8 cellular contexts compared by ENCODE assay signal in genomic region chr13:26050568-26051230, GRCh38. TPM values are rescaled to one million over a fixed set of nuclear protein-coding genes. Genes with fewer than 3 reads are reported as not detected.
DNase-seq lines count a peak whose midpoint lies in the region; ATAC-seq lines count a peak whose summit lies in the region.

No MANE protein-coding gene starts in this region.

- H3K9ac ChIP-seq in iPS-15b (ENCODE audit: low read depth, low read length) (no peak overlapping the region), stomach smooth muscle (ENCODE audit: low read length in 2 of 2) (no peak overlapping the region)

- H3K4me1 ChIP-seq in iPS-15b (ENCODE audit: control insufficient read depth, insufficient read depth, low read length) (peaks cover 3% of the 10 kb centered on the region), stomach smooth muscle (ENCODE audit: control insufficient read depth, insufficient read depth, low read length) (peaks cover 25% of the 10 kb centered on the region)

- CTCF ChIA-PET in activated CD8-positive, alpha-beta T cell treated with anti-CD3 and anti-CD28 coated beads, Interleukin-2, amount 10 ng/mL, durations not matched to agents 7 days and 5 days (lab: Charles Lee), result no interaction called here

- H3K4me3 ChIP-seq in iPS-15b (ENCODE audit: low read depth, low read length) (peak overlapping the region; percentile 41), stomach smooth muscle (ENCODE audit: low read length in 2 of 2) (peak overlapping the region; percentile 46 to 70)

- H3K27me3 Mint-ChIP-seq in activated CD8-positive, alpha-beta T cell treated with anti-CD3 and anti-CD28 coated beads, Interleukin-2, amount 10 ng/mL, durations not matched to agents 7 days and 5 days (ENCODE audit: low read depth), result peaks cover 35% of the 10 kb centered on the region

- peaks cover 56% of the 10 kb centered on the region for H3K27me3 ChIP-seq in iPS-15b (ENCODE audit: control insufficient read depth, insufficient read depth, low read length)
- peaks cover 38 to 44% of the 10 kb centered on the region in 2 donors for H3K27me3 ChIP-seq in stomach smooth muscle (ENCODE audit: control insufficient read depth in 1 of 2, insufficient read depth in 2 of 2, low read length in 2 of 2)

- no peak overlapping the region for H3K27ac ChIP-seq in stomach smooth muscle (ENCODE audit: low read length)

- H3K9me3 ChIP-seq in iPS-15b (ENCODE audit: control insufficient read depth, insufficient read depth, low read length) (no peaks in the 10 kb centered on the region), stomach smooth muscle (ENCODE audit: control insufficient read depth in 2 of 2, low read length in 2 of 2) (no peaks in the 10 kb centered on the region)

- H3K36me3 ChIP-seq in iPS-15b (ENCODE audit: control insufficient read depth, insufficient read depth, low read length) (peaks cover 4% of the 10 kb centered on the region), stomach smooth muscle (ENCODE audit: control insufficient read depth in 2 of 2, insufficient read depth in 2 of 2, low read length in 2 of 2) (no peaks in the 10 kb centered on the region)

- ATAC-seq in activated CD8-positive, alpha-beta T cell treated with anti-CD3 and anti-CD28 coated beads, Interleukin-2, amount 10 ng/mL, durations not matched to agents 7 days and 5 days, result peak; percentile 16
- no peak for ATAC-seq in HG03025 (IDR thresholded peaks at IDR 0.05; ENCODE audit: low FRiP score, unreplicated experiment)
- no peak for ATAC-seq in GM19452 (IDR thresholded peaks at IDR 0.05; ENCODE audit: unreplicated experiment)
- no peak for ATAC-seq in GM21390 (IDR thresholded peaks at IDR 0.05; ENCODE audit: unreplicated experiment)

- no peaks in the 10 kb centered on the region for H3K36me3 Mint-ChIP-seq in activated CD8-positive, alpha-beta T cell treated with anti-CD3 and anti-CD28 coated beads, Interleukin-2, amount 10 ng/mL, durations not matched to agents 7 days and 5 days (ENCODE audit: low read depth)

- peak; percentile 3 for DNase-seq in activated T-cell treated with anti-CD3 and anti-CD28 coated beads for 48 hours (ENCODE audit: low read depth)
- DNase-seq in activated T-cell treated with anti-CD3 and anti-CD28 coated beads for 4 hours, result no peak
- DNase-seq in activated CD8-positive, alpha-beta T cell treated with anti-CD3 and anti-CD28 coated beads, Interleukin-2, amount 10 ng/mL, durations not matched to agents 7 days and 5 days, result no peak

- peak overlapping the region; percentile 42 for H3K4me3 Mint-ChIP-seq in activated CD8-positive, alpha-beta T cell treated with anti-CD3 and anti-CD28 coated beads, Interleukin-2, amount 10 ng/mL, durations not matched to agents 7 days and 5 days

- POLR2A ChIA-PET in activated CD8-positive, alpha-beta T cell treated with anti-CD3 and anti-CD28 coated beads, Interleukin-2, amount 10 ng/mL, durations not matched to agents 7 days and 5 days (lab: Charles Lee), result interaction anchor here (0.6 kb wide), 1 partner anchor 298 kb away, joined by 3 read pairs; no protein-coding TSS in a partner anchor

- H3K4me1 Mint-ChIP-seq in activated CD8-positive, alpha-beta T cell treated with anti-CD3 and anti-CD28 coated beads, Interleukin-2, amount 10 ng/mL, durations not matched to agents 7 days and 5 days (ENCODE audit: low read depth), result peaks cover 28% of the 10 kb centered on the region

- H3K27ac Mint-ChIP-seq in activated CD8-positive, alpha-beta T cell treated with anti-CD3 and anti-CD28 coated beads, Interleukin-2, amount 10 ng/mL, durations not matched to agents 7 days and 5 days, result no peak overlapping the region

- H3K9me3 Mint-ChIP-seq in activated CD8-positive, alpha-beta T cell treated with anti-CD3 and anti-CD28 coated beads, Interleukin-2, amount 10 ng/mL, durations not matched to agents 7 days and 5 days (ENCODE audit: insufficient read depth), result no peaks in the 10 kb centered on the region

RNA-seq across cellular contexts. Expression of gene SHISA2, which starts 1.1 kb away (rescaled TPM):
- under 1 TPM; 0.45 to 0.50 TPM for total RNA-seq in activated CD8-positive, alpha-beta T cell treated with anti-CD3 and anti-CD28 coated beads, Interleukin-2, amount 10 ng/mL, durations not matched to agents 7 days and 5 days
